In the genomic region with DNA sequence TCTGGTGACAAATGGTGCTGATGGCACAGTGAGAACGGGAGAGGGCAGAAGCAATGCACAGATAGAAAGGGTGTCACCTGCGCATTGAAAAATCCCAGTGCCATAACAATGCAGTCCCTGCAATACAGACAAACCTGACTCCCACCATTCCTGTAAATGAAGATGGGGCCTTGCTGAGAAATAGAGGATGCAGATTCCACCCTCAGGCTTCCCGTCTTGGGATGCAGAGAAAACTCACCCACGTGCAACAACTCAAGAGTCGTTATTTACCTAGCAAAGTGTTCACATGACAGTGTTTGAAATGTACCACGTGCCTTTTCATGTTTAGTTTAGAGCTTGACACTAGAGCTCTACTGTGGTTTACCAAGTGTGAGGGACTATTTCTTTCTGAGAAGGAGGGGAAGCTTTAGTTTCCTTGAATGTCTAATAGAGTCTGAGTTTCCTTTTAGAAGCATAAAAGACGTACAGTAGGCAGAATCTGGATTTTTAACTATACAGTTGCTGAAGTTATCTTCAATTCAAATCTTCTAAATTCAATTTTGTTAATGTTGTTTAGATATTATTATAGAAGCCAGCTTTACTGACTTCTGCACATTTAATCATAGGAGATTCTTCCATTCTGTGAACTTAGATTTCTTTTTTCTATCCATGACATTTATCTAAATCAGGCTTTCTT, we compare ENCODE assay signal across 1 cellular context.
TF ChIP-seq lines count a peak whose summit lies in the region.

No MANE protein-coding gene starts in this region.

TF ChIP-seq in HepG2, 621 proteins besides CTCF, POLR2A, EP300 and RAD21 (continued from another document and continues in another):
- TF ChIP-seq ZFP91 (CRISPR knock-in tag; IDR thresholded peaks at IDR 0.05; ENCODE audit: borderline replicate concordance) = no peak
- TF ChIP-seq RXRB (CRISPR knock-in tag; IDR thresholded peaks at IDR 0.05; ENCODE audit: borderline replicate concordance) = peak; percentile 49; the same call in 1 of the 2 replicates
- TF ChIP-seq TMF1 (CRISPR knock-in tag; IDR thresholded peaks at IDR 0.05; ENCODE audit: low read depth) = no peak
- no peak for TF ChIP-seq ZNF383 (CRISPR knock-in tag; IDR thresholded peaks at IDR 0.05; ENCODE audit: borderline replicate concordance)
- TF ChIP-seq SMAD1 (CRISPR knock-in tag; IDR thresholded peaks at IDR 0.05; ENCODE audit: borderline replicate concordance, low read depth) = no peak
- TF ChIP-seq, protein P1, sequence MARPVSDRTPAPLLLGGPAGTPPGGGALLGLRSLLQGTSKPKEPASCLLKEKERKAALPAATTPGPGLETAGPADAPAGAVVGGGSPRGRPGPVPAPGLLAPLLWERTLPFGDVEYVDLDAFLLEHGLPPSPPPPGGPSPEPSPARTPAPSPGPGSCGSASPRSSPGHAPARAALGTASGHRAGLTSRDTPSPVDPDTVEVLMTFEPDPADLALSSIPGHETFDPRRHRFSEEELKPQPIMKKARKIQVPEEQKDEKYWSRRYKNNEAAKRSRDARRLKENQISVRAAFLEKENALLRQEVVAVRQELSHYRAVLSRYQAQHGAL (CRISPR knock-in tag; IDR thresholded peaks at IDR 0.05; ENCODE audit: not compliant biosample characterization) = no peak
- peak; percentile 95; the same call in 1 of the 2 replicates for TF ChIP-seq ZFP36L1 (CRISPR knock-in tag; IDR thresholded peaks at IDR 0.05)
- TF ChIP-seq HMG20A (CRISPR knock-in tag; IDR thresholded peaks at IDR 0.05; ENCODE audit: borderline replicate concordance) = peak; percentile 83
- 0 out of 2 replicates have a peak, but pooled peaks have one; percentile 50 for TF ChIP-seq ZNF253 (CRISPR knock-in tag; IDR thresholded peaks at IDR 0.05; ENCODE audit: borderline replicate concordance)
- no peak for TF ChIP-seq ZNF18 (CRISPR knock-in tag; IDR thresholded peaks at IDR 0.05; ENCODE audit: insufficient replicate concordance)
- TF ChIP-seq MTA1 (CRISPR knock-in tag; IDR thresholded peaks at IDR 0.05; ENCODE audit: borderline replicate concordance) = no peak
- TF ChIP-seq, protein P2, sequence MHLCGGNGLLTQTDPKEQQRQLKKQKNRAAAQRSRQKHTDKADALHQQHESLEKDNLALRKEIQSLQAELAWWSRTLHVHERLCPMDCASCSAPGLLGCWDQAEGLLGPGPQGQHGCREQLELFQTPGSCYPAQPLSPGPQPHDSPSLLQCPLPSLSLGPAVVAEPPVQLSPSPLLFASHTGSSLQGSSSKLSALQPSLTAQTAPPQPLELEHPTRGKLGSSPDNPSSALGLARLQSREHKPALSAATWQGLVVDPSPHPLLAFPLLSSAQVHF (CRISPR knock-in tag; IDR thresholded peaks at IDR 0.05) = no peak
- 0 out of 2 replicates have a peak, but pooled peaks have one; percentile 18 for TF ChIP-seq PITX1 (CRISPR knock-in tag; IDR thresholded peaks at IDR 0.05)
- TF ChIP-seq ZNF678 (CRISPR knock-in tag; IDR thresholded peaks at IDR 0.05) = no peak
- TF ChIP-seq KIAA2018 (CRISPR knock-in tag; IDR thresholded peaks at IDR 0.05; ENCODE audit: borderline replicate concordance) = no peak
- TF ChIP-seq KDM2A (CRISPR knock-in tag; IDR thresholded peaks at IDR 0.05; ENCODE audit: borderline replicate concordance, low read depth) = 0 out of 2 replicates have a peak, but pooled peaks have one; percentile 24
- no peak for TF ChIP-seq ZNF143 (CRISPR knock-in tag; IDR thresholded peaks at IDR 0.05)
- TF ChIP-seq SMAD3 (CRISPR knock-in tag; IDR thresholded peaks at IDR 0.05) = peak; percentile 53; the same call in 1 of the 2 replicates
- no peak for TF ChIP-seq ZNF260 (CRISPR knock-in tag; IDR thresholded peaks at IDR 0.05; ENCODE audit: borderline replicate concordance, low read depth)
- TF ChIP-seq, protein P3, sequence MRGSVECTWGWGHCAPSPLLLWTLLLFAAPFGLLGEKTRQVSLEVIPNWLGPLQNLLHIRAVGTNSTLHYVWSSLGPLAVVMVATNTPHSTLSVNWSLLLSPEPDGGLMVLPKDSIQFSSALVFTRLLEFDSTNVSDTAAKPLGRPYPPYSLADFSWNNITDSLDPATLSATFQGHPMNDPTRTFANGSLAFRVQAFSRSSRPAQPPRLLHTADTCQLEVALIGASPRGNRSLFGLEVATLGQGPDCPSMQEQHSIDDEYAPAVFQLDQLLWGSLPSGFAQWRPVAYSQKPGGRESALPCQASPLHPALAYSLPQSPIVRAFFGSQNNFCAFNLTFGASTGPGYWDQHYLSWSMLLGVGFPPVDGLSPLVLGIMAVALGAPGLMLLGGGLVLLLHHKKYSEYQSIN (CRISPR knock-in tag; IDR thresholded peaks at IDR 0.05; ENCODE audit: borderline replicate concordance) = no peak
- peak; percentile 73 for TF ChIP-seq HDAC2 (CRISPR knock-in tag; IDR thresholded peaks at IDR 0.05)
- TF ChIP-seq, protein P4, sequence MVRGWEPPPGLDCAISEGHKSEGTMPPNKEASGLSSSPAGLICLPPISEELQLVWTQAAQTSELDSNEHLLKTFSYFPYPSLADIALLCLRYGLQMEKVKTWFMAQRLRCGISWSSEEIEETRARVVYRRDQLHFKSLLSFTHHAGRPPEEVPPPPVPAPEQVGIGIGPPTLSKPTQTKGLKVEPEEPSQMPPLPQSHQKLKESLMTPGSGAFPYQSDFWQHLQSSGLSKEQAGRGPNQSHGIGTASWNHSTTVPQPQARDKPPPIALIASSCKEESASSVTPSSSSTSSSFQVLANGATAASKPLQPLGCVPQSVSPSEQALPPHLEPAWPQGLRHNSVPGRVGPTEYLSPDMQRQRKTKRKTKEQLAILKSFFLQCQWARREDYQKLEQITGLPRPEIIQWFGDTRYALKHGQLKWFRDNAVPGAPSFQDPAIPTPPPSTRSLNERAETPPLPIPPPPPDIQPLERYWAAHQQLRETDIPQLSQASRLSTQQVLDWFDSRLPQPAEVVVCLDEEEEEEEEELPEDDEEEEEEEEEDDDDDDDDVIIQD (CRISPR knock-in tag; IDR thresholded peaks at IDR 0.05; ENCODE audit: low read depth) = 0 out of 2 replicates have a peak, but pooled peaks have one; percentile 18
- peak; percentile 76; the same call in 1 of the 2 replicates for TF ChIP-seq DNMT3B (CRISPR knock-in tag; conservative IDR thresholded peaks at IDR 0.05)
- peak; percentile 50; the same call in 1 of the 2 replicates for TF ChIP-seq POGZ (CRISPR knock-in tag; IDR thresholded peaks at IDR 0.05)
- TF ChIP-seq MBNL3 (CRISPR knock-in tag; conservative IDR thresholded peaks at IDR 0.05) = no peak
- no peak for TF ChIP-seq ZNF34 (CRISPR knock-in tag; IDR thresholded peaks at IDR 0.05; ENCODE audit: borderline replicate concordance)
- TF ChIP-seq, protein P5, sequence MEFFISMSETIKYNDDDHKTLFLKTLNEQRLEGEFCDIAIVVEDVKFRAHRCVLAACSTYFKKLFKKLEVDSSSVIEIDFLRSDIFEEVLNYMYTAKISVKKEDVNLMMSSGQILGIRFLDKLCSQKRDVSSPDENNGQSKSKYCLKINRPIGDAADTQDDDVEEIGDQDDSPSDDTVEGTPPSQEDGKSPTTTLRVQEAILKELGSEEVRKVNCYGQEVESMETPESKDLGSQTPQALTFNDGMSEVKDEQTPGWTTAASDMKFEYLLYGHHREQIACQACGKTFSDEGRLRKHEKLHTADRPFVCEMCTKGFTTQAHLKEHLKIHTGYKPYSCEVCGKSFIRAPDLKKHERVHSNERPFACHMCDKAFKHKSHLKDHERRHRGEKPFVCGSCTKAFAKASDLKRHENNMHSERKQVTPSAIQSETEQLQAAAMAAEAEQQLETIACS (CRISPR knock-in tag; IDR thresholded peaks at IDR 0.05) = no peak
- TF ChIP-seq, protein P6, sequence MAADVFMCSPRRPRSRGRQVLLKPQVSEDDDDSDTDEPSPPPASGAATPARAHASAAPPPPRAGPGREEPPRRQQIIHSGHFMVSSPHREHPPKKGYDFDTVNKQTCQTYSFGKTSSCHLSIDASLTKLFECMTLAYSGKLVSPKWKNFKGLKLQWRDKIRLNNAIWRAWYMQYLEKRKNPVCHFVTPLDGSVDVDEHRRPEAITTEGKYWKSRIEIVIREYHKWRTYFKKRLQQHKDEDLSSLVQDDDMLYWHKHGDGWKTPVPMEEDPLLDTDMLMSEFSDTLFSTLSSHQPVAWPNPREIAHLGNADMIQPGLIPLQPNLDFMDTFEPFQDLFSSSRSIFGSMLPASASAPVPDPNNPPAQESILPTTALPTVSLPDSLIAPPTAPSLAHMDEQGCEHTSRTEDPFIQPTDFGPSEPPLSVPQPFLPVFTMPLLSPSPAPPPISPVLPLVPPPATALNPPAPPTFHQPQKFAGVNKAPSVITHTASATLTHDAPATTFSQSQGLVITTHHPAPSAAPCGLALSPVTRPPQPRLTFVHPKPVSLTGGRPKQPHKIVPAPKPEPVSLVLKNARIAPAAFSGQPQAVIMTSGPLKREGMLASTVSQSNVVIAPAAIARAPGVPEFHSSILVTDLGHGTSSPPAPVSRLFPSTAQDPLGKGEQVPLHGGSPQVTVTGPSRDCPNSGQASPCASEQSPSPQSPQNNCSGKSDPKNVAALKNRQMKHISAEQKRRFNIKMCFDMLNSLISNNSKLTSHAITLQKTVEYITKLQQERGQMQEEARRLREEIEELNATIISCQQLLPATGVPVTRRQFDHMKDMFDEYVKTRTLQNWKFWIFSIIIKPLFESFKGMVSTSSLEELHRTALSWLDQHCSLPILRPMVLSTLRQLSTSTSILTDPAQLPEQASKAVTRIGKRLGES (CRISPR knock-in tag; IDR thresholded peaks at IDR 0.05; ENCODE audit: borderline replicate concordance) = peak; percentile 91
- TF ChIP-seq ARHGAP35 (CRISPR knock-in tag; IDR thresholded peaks at IDR 0.05; ENCODE audit: borderline replicate concordance) = no peak
- TF ChIP-seq PLRG1 (conservative IDR thresholded peaks at IDR 0.05) = no peak
- TF ChIP-seq ZNF619 (CRISPR knock-in tag; IDR thresholded peaks at IDR 0.05) = no peak
- no peak for TF ChIP-seq GZF1 (CRISPR knock-in tag; IDR thresholded peaks at IDR 0.05)
- no peak for TF ChIP-seq ZNF792 (CRISPR knock-in tag; IDR thresholded peaks at IDR 0.05)
- TF ChIP-seq POLR2G (IDR thresholded peaks at IDR 0.05; ENCODE audit: low read depth, low read length) = no peak
- no peak for TF ChIP-seq FIP1L1 (IDR thresholded peaks at IDR 0.05; ENCODE audit: borderline replicate concordance, insufficient read depth, low read depth, low read length)
- TF ChIP-seq RFXANK (CRISPR knock-in tag; IDR thresholded peaks at IDR 0.05) = 0 out of 2 replicates have a peak, but pooled peaks have one; percentile 27
